Comparison of ENCODE assay signal across 18 cellular contexts in the genomic region with DNA sequence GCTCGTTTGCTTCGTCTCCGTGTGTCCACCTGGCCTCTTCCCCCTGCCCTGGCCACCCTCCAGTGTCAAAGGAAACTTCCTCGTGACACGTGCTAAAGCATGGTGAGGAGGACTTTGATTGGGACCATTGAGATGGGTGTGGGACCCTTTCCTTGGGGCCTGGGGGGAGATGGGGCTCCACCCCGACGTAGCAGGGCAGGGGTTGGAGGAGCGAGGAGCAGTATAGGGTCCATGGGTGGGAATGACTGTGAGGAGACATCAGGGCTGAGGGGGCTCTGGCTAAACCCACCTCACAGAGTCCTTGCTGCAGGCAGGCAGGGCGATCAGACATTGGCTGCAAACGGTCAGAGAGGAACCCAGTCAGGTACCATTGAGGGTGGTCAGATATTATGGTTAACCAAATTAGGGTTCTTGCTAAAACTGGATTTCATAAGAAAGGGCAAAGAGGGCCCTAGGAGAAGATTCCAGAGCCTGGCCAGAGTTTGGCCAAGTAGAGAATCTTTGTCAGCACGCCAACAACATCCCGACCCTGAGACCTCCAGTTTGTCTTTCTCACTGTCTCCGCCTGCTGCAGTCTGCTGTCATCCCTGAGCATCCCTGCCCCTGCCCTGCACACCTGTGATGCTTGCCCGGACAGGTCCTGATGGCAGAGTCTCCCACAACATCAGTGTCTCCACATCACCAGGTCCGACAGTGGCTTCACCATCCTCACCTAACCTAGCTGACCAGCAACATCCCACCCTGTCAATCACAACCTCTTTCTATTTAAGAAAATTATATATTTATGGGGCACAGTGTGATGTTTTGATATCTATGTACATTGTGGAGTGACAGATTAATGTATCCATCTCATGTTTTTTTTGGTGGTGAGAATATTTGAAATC.
"Had no signal": no experiment of that assay in that cellular context is flagged by ENCODE, and none has a peak within 500 bp of the region (broad histone marks: within the 10 kb centered on the region; RNA-seq: fewer than 3 reads in every experiment).

No MANE protein-coding gene starts in this region.

- H3K4me1 ChIP-seq: ascending aorta, colonic mucosa had no signal

- H3K9me3 ChIP-seq: ascending aorta, colonic mucosa, esophagus squamous epithelium, left lung, mucosa of descending colon, right atrium auricular region, suprapubic skin had no signal

- H3K27me3 Mint-ChIP-seq: activated CD4-positive, alpha-beta T cell treated with anti-CD3 and anti-CD28 coated beads, Interleukin-2, amount 10 ng/mL, durations not matched to agents 24 days and 14 days; naive thymus-derived CD4-positive, alpha-beta T cell had no signal

- H3K9me3 Mint-ChIP-seq: activated CD4-positive, alpha-beta T cell treated with anti-CD3 and anti-CD28 coated beads, Interleukin-2, amount 10 ng/mL, durations not matched to agents 24 days and 14 days; naive thymus-derived CD4-positive, alpha-beta T cell had no signal

- H3K27ac Mint-ChIP-seq: activated CD4-positive, alpha-beta T cell treated with anti-CD3 and anti-CD28 coated beads, Interleukin-2, amount 10 ng/mL, durations not matched to agents 24 days and 14 days had no signal

- H3K4me3 ChIP-seq: ascending aorta, colonic mucosa, esophagus squamous epithelium, left lung, mucosa of descending colon, right atrium auricular region, suprapubic skin had no signal

- ATAC-seq: left lung; mucosa of descending colon; naive thymus-derived CD4-positive, alpha-beta T cell had no signal

- DNase-seq: activated CD4-positive, alpha-beta T cell treated with anti-CD3 and anti-CD28 coated beads, Interleukin-2, amount 10 ng/mL, durations not matched to agents 24 days and 14 days; activated CD4-positive, CD25-positive, alpha-beta regulatory T cell; colonic mucosa; esophagus squamous epithelium; hypothalamus; kidney; mucosa of descending colon; naive thymus-derived CD4-positive, alpha-beta T cell; nucleus accumbens; small intestine; stimulated activated CD4-positive, alpha-beta T cell treated with anti-CD3 and anti-CD28 coated beads, Interleukin-4, amount 100 ng/mL, for 24 hours; stimulated activated naive CD4-positive, alpha-beta T cell treated with Interleukin-2 at 50 U/mL for 16 hours; trophoblast cell had no signal

- H3K27ac ChIP-seq: ascending aorta, colonic mucosa, esophagus squamous epithelium, left lung, right atrium auricular region, suprapubic skin had no signal

- FAIRE-seq: kidney, small intestine, TTC549 had no signal

- H3K4me3 Mint-ChIP-seq: activated CD4-positive, alpha-beta T cell treated with anti-CD3 and anti-CD28 coated beads, Interleukin-2, amount 10 ng/mL, durations not matched to agents 24 days and 14 days had no signal

- H3K27me3 ChIP-seq: ascending aorta, colonic mucosa, esophagus squamous epithelium, left lung, right atrium auricular region, suprapubic skin had no signal
